In the genomic region with DNA sequence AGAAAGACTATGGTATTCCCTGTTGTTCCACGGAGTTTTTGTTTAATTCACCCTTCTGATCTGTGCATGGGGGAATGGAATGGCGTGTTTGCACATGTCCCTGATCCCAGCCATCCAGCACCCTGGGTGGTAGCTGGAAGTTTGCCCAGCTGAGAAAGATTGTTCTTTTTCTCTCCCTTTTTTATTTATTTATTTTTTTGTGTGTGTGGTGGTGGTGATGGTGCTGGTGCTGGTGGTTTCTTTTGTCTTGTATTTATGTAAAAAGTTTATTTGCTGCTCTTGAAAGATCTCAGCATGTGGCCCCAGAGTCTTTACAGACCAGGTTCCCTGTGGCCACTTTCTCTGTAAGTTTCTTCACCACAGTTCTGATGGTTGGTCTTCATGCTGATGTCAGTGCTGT, we compare ENCODE assay signal across 11 cellular contexts.
DNase-seq lines count a peak whose midpoint lies in the region; ATAC-seq and TF ChIP-seq lines count a peak whose summit lies in the region.
"Had no signal": no experiment of that assay in that cellular context is flagged by ENCODE, and none has a peak within 500 bp of the region (broad histone marks: within the 10 kb centered on the region; RNA-seq: fewer than 3 reads in every experiment).

No MANE protein-coding gene starts in this region.

- CTCF ChIA-PET in CD4-positive, alpha-beta T cell (lab: Charles Lee), result no interaction called here

- no peaks in the 10 kb centered on the region for H3K27me3 Mint-ChIP-seq in CD4-positive, alpha-beta T cell
- no peaks in the 10 kb centered on the region for H3K27me3 Mint-ChIP-seq in activated T-cell treated with anti-CD3 and anti-CD28 coated beads, Interleukin-2, amount 50 U/mL, for 24 hours

- H3K4me3 ChIP-seq in HAP-1, result no peak overlapping the region
- H3K4me3 ChIP-seq: MG63 had no signal

- H3K9me3 Mint-ChIP-seq in CD4-positive, alpha-beta T cell, result peaks cover 3% of the 10 kb centered on the region
- no peaks in the 10 kb centered on the region for H3K9me3 Mint-ChIP-seq in activated T-cell treated with anti-CD3 and anti-CD28 coated beads, Interleukin-2, amount 50 U/mL, for 24 hours

- H3K27ac ChIP-seq in CD4-positive, alpha-beta T cell (ENCODE audit: low read depth, low read length), result no peak overlapping the region
- H3K27ac ChIP-seq in foreskin keratinocyte, result no peak overlapping the region

- H3K4me1 ChIP-seq in HAP-1, result peaks cover 69% of the 10 kb centered on the region
- H3K4me1 ChIP-seq in foreskin keratinocyte, result peaks cover 23% of the 10 kb centered on the region

- no peaks in the 10 kb centered on the region for H3K36me3 ChIP-seq in HAP-1 (replicated peaks)
- H3K36me3 ChIP-seq: MG63 had no signal

- ATAC-seq in CD4-positive, alpha-beta T cell (ENCODE audit: poor library complexity), result no peak
- ATAC-seq in foreskin keratinocyte (peak; percentile 44), HG02798 (IDR thresholded peaks at IDR 0.05; ENCODE audit: poor library complexity, unreplicated experiment) (no peak)

- TF ChIP-seq CTCF in CD4-positive, alpha-beta T cell (IDR thresholded peaks at IDR 0.05), result no peak
- no peak for TF ChIP-seq CTCF in foreskin keratinocyte (conservative IDR thresholded peaks at IDR 0.05)
- no peak for TF ChIP-seq CTCF in GM13976 (IDR thresholded peaks at IDR 0.05; ENCODE audit: borderline replicate concordance, control extremely low read depth, extremely low read depth, insufficient read depth, missing control alignments)

- intact Hi-C loops in CD4-positive, alpha-beta T cell (cut with DNase I, micrococcal nuclease), result no loop called here

- no peaks in the 10 kb centered on the region for H3K9me3 ChIP-seq in CD4-positive, alpha-beta T cell (ENCODE audit: control insufficient read depth, low read length)
- H3K9me3 ChIP-seq in HAP-1, result no peaks in the 10 kb centered on the region
- H3K9me3 ChIP-seq: MG63 had no signal

- in situ Hi-C loops in HAP-1 (cut with MboI; ENCODE audit: low sequenced_read_pairs) (no loop called here), GM13976 (cut with MboI; ENCODE audit: low sequenced_read_pairs, unreplicated experiment) (no loop called here)

- POLR2A ChIA-PET in CD4-positive, alpha-beta T cell (lab: Charles Lee), result no interaction called here

- peak overlapping the region; percentile 70 for H3K27ac Mint-ChIP-seq in CD4-positive, alpha-beta T cell
- H3K27ac Mint-ChIP-seq in activated T-cell treated with anti-CD3 and anti-CD28 coated beads, Interleukin-2, amount 50 U/mL, for 24 hours, result no peak overlapping the region

- H3K4me3 Mint-ChIP-seq in CD4-positive, alpha-beta T cell, result no peak overlapping the region
- no peak overlapping the region for H3K4me3 Mint-ChIP-seq in activated T-cell treated with anti-CD3 and anti-CD28 coated beads, Interleukin-2, amount 50 U/mL, for 24 hours

- H3K27me3 ChIP-seq in CD4-positive, alpha-beta T cell (ENCODE audit: control insufficient read depth, insufficient read depth, low read length), result no peaks in the 10 kb centered on the region
- no peaks in the 10 kb centered on the region for H3K27me3 ChIP-seq in HAP-1 (ENCODE audit: low read depth)
- no peaks in the 10 kb centered on the region for H3K27me3 ChIP-seq in foreskin keratinocyte
- H3K27me3 ChIP-seq: MG63 had no signal

- peaks cover 85% of the 10 kb centered on the region for H3K4me1 Mint-ChIP-seq in CD4-positive, alpha-beta T cell (ENCODE audit: low read depth)
- H3K4me1 Mint-ChIP-seq in activated T-cell treated with anti-CD3 and anti-CD28 coated beads, Interleukin-2, amount 50 U/mL, for 24 hours (ENCODE audit: low read depth), result peaks cover 76% of the 10 kb centered on the region

- no peak for DNase-seq in CD4-positive, alpha-beta T cell
- DNase-seq in HAP-1 (ENCODE audit: low spot score in 2 of 2), result peak; percentile 88
- DNase-seq in NCI-H748 treated with DMSO at 0.1 percent for 48 hours (lab: John Stamatoyannopoulos, UW), result peak; percentile 67
- DNase-seq in foreskin keratinocyte, result peak in 1 of 2 donors; percentile 35
- DNase-seq in activated CD8-positive, alpha-beta memory T cell treated with anti-CD3 and anti-CD28 coated beads, Interleukin-2, amount 50 U/mL, for 4 hours, result no peak
- DNase-seq in GM13976 (ENCODE audit: low spot score), result no peak
- no peak for DNase-seq in activated T-cell treated with anti-CD3 and anti-CD28 coated beads, Interleukin-2, amount 50 U/mL, for 24 hours
- DNase-seq: central memory CD4-positive, alpha-beta T cell; MG63; small intestine had no signal

- peaks cover 12% of the 10 kb centered on the region for H3K36me3 Mint-ChIP-seq in CD4-positive, alpha-beta T cell (ENCODE audit: low read depth)
- H3K36me3 Mint-ChIP-seq in activated T-cell treated with anti-CD3 and anti-CD28 coated beads, Interleukin-2, amount 50 U/mL, for 24 hours (ENCODE audit: low read depth), result no peaks in the 10 kb centered on the region

Comparison
In these comparisons a context has a peak if more than half of its experiments do, and no peak if none do; other contexts are left out.
1. DNase-seq: peak in HAP-1 (2 of 2) and NCI-H748 treated with DMSO at 0.1 percent for 48 hours (single experiment); none in CD4-positive, alpha-beta T cell (0 of 10), activated CD8-positive, alpha-beta memory T cell treated with anti-CD3 and anti-CD28 coated beads, Interleukin-2, amount 50 U/mL, for 4 hours (single experiment), GM13976 (single experiment) and activated T-cell treated with anti-CD3 and anti-CD28 coated beads, Interleukin-2, amount 50 U/mL, for 24 hours (single experiment).